ENCODE assay signal across 8 cellular contexts in genomic region chr10:109934958-109935793, GRCh38. TPM values are rescaled to one million over a fixed set of nuclear protein-coding genes. Genes with fewer than 3 reads are reported as not detected.
A peak's percentile ranks its signal among the peaks of the same experiment; 100 is the strongest.
DNase-seq lines count a peak whose midpoint lies in the region; ATAC-seq, FAIRE-seq and TF ChIP-seq lines count a peak whose summit lies in the region.

No MANE protein-coding gene starts in this region.

- H3K27ac Mint-ChIP-seq in CD4-positive, CD25-positive, alpha-beta regulatory T cell, result peak overlapping the region; percentile 88 to 94 (median 92)

- peak; percentile 5 to 47 for ATAC-seq in CD4-positive, CD25-positive, alpha-beta regulatory T cell (ENCODE audit: low read depth in 2 of 2)
- no peak for ATAC-seq in HG02981 (IDR thresholded peaks at IDR 0.05; ENCODE audit: unreplicated experiment)

- no peaks in the 10 kb centered on the region for H3K9me3 ChIP-seq in CD4-positive, CD25-positive, alpha-beta regulatory T cell (ENCODE audit: control insufficient read depth in 2 of 2, low read length in 2 of 2)

- DNase-seq in CD4-positive, CD25-positive, alpha-beta regulatory T cell, result peak in 1 of 3 donors; percentile 45
- peak; percentile 73 for DNase-seq in NCI-H69 (lab: John Stamatoyannopoulos, UW)
- peak; percentile 83 for DNase-seq in bronchial epithelial cell (ENCODE audit: low read depth)
- DNase-seq in lung microvascular endothelial cell (ENCODE audit: low read depth in 2 of 2), result peak; percentile 95 to 97
- no peak for DNase-seq in ACHN
- no peak for DNase-seq in GF-D8 (lab: John Stamatoyannopoulos, UW)
- DNase-seq in DMS114 treated with DMSO at 0.1 percent for 48 hours (lab: John Stamatoyannopoulos, UW; ENCODE audit: unreplicated experiment), result no peak

- H3K9me3 Mint-ChIP-seq in CD4-positive, CD25-positive, alpha-beta regulatory T cell, result peaks cover 0 to 2% (median 0%) of the 10 kb centered on the region in 7 donors

- H3K4me1 Mint-ChIP-seq in CD4-positive, CD25-positive, alpha-beta regulatory T cell, result peaks cover 12 to 66% (median 37%) of the 10 kb centered on the region in 4 donors

- no peak for FAIRE-seq in bronchial epithelial cell (lab: Jason Lieb, UNC)

- peaks cover 35% of the 10 kb centered on the region for H3K4me1 ChIP-seq in CD4-positive, CD25-positive, alpha-beta regulatory T cell (ENCODE audit: control insufficient read depth, insufficient read depth, low read length, poor library complexity, severe bottlenecking)

- H3K36me3 ChIP-seq in CD4-positive, CD25-positive, alpha-beta regulatory T cell (ENCODE audit: control insufficient read depth, insufficient read depth, low read length), result no peaks in the 10 kb centered on the region
- H3K36me3 ChIP-seq in bronchial epithelial cell (ENCODE audit: control insufficient read depth, insufficient read depth, low read length), result no peaks in the 10 kb centered on the region

- no peaks in the 10 kb centered on the region for H3K27me3 ChIP-seq in CD4-positive, CD25-positive, alpha-beta regulatory T cell (ENCODE audit: control insufficient read depth, insufficient read depth, low read length)
- peaks cover 2% of the 10 kb centered on the region for H3K27me3 ChIP-seq in bronchial epithelial cell (ENCODE audit: control insufficient read depth, insufficient read depth, low read length)

- TF ChIP-seq CTCF in bronchial epithelial cell (IDR thresholded peaks at IDR 0.05; ENCODE audit: insufficient read depth, low read length, severe bottlenecking), result no peak

- H3K4me3 ChIP-seq in CD4-positive, CD25-positive, alpha-beta regulatory T cell (ENCODE audit: low read depth, low read length), result peak overlapping the region; percentile 69
- H3K4me3 ChIP-seq in bronchial epithelial cell (ENCODE audit: low read depth, low read length), result no peak overlapping the region

- no peaks in the 10 kb centered on the region for H3K36me3 Mint-ChIP-seq in CD4-positive, CD25-positive, alpha-beta regulatory T cell

- in situ Hi-C loops in ACHN (cut with HindIII; ENCODE audit: low pct_ligation_motif_present, low pct_unique_long_range_greater_than_20kb, low sequenced_read_pairs), result no loop called here

- H3K27ac ChIP-seq in CD4-positive, CD25-positive, alpha-beta regulatory T cell (ENCODE audit: insufficient read depth, low read length, poor library complexity, severe bottlenecking), result no peak overlapping the region

- H3K4me3 Mint-ChIP-seq in CD4-positive, CD25-positive, alpha-beta regulatory T cell, result peak overlapping the region in 3 of 4 donors; percentile 80 to 87 (median 81)

- H3K27me3 Mint-ChIP-seq in CD4-positive, CD25-positive, alpha-beta regulatory T cell, result peaks cover 11% of the 10 kb centered on the region

RNA-seq across cellular contexts. Expression of gene XPNPEP1, which starts 11.9 kb away (rescaled TPM):
- 52.4 TPM for total RNA-seq in CD4-positive, CD25-positive, alpha-beta regulatory T cell
- polyA plus RNA-seq in CD4-positive, CD25-positive, alpha-beta regulatory T cell, result 10 to 100 TPM; 14.9 to 19.2 (median 17.8) TPM
- total RNA-seq in bronchial epithelial cell (76.6 and 112 TPM in 2 replicates), lung microvascular endothelial cell (123 and 136 TPM in 2 replicates)

Comparison
In these comparisons a context has a peak if more than half of its experiments do, and no peak if none do; other contexts are left out.
1. DNase-seq: peak in NCI-H69 (single experiment), bronchial epithelial cell (single experiment) and lung microvascular endothelial cell (2 of 2); none in ACHN (single experiment), GF-D8 (single experiment) and DMS114 treated with DMSO at 0.1 percent for 48 hours (single experiment).